9 cellular contexts compared by ENCODE assay signal in the genomic region with DNA sequence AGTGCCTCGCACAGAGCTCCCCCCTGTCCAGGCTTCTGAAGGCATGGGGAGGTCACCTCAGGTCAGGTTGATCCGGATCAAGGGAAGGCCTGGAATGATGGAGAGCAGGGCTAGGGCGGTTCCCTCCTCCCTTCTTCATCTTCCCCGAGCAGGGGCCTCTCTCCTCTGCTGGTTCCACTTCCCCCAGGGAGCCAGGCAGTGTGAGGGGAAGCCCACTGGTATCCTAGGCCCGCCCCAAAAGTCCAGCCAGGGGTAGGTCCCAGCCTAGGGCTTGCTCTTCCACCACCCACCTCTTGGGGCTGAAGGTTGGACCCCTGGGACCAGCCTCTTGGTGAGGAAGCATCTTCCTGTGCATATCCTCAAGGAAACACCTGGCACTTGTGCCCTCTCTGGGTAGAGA. TPM values are rescaled to one million over a fixed set of nuclear protein-coding genes. Genes with fewer than 3 reads are reported as not detected.
DNase-seq lines count a peak whose midpoint lies in the region; ATAC-seq, FAIRE-seq and TF ChIP-seq lines count a peak whose summit lies in the region.
"Had no signal": no experiment of that assay in that cellular context is flagged by ENCODE, and none has a peak within 500 bp of the region (broad histone marks: within the 10 kb centered on the region; RNA-seq: fewer than 3 reads in every experiment).

No MANE protein-coding gene starts in this region.

- 0 out of 2 replicates have a peak, but pooled peaks have one; percentile 21 for TF ChIP-seq POLR2A in GM12891 (IDR thresholded peaks at IDR 0.05; ENCODE audit: low read depth, low read length)

- no peak for TF ChIP-seq CTCF in RWPE1 (conservative IDR thresholded peaks at IDR 0.05; ENCODE audit: low read depth)
- TF ChIP-seq CTCF in fibroblast of the aortic adventitia (IDR thresholded peaks at IDR 0.05; ENCODE audit: insufficient read depth, low read length): no peak

- FAIRE-seq in GM12891 (lab: Jason Lieb, UNC): peak; percentile 40

- H3K27ac ChIP-seq in RWPE1: peak overlapping the region; percentile 100
- H3K27ac ChIP-seq: epithelial cell of prostate had no signal

- DNase-seq in GM12891 (ENCODE audit: insufficient read length, low spot score): no peak
- DNase-seq in RWPE1 (ENCODE audit: low spot score): no peak
- no peak for DNase-seq in fibroblast of the aortic adventitia (ENCODE audit: low read depth)
- no peak for DNase-seq in skeletal muscle cell (ENCODE audit: low read depth)
- no peak for DNase-seq in mesenteric fat pad (ENCODE audit: low spot score)
- DNase-seq in NCI-H1048 (lab: John Stamatoyannopoulos, UW): no peak
- no peak for DNase-seq in stimulated activated CD4-positive, alpha-beta T cell treated with anti-CD3 and anti-CD28 coated beads, Interleukin-4, amount 100 ng/mL, for 4 hours

- ATAC-seq in GM19035 (IDR thresholded peaks at IDR 0.05; ENCODE audit: unreplicated experiment): no peak

- CTCF ChIA-PET in RWPE1 (lab: Yijun Ruan, JAX): interaction anchor here (1.2 kb wide), 1 partner anchor 153 kb away, joined by 3 read pairs; no protein-coding TSS in a partner anchor

- H3K4me3 ChIP-seq in fibroblast of the aortic adventitia (ENCODE audit: low read depth, low read length) (peak overlapping the region; percentile 84), skeletal muscle cell (ENCODE audit: low read depth, low read length) (peak overlapping the region; percentile 81)

- POLR2A ChIA-PET in RWPE1 (lab: Yijun Ruan, JAX; ENCODE audit: low non-redundant PET): no interaction called here

TF ChIP-seq in GM12891, 5 proteins besides CTCF, POLR2A, EP300 and RAD21:
- TF ChIP-seq POLR2AphosphoS5 (IDR thresholded peaks at IDR 0.05; ENCODE audit: low read depth, low read length): no peak
- TF ChIP-seq TAF1 (IDR thresholded peaks at IDR 0.05; ENCODE audit: low read depth, low read length): no peak
- peak; percentile 72 for TF ChIP-seq SPI1 (IDR thresholded peaks at IDR 0.05; ENCODE audit: low read depth, low read length)
- TF ChIP-seq POU2F2 (IDR thresholded peaks at IDR 0.05; ENCODE audit: low read depth, low read length): no peak
- TF ChIP-seq PAX5 (IDR thresholded peaks at IDR 0.05; ENCODE audit: insufficient read depth, low read length, severe bottlenecking): no peak
TF ChIP-seq in GM12891: peak in this region for 1.

RNA-seq across cellular contexts. Expression of a gene that starts 16.4 kb away (rescaled TPM):
- polyA plus RNA-seq in GM12891 (2012; ENCODE audit: low read depth, missing spikeins): 0.40 TPM
- total RNA-seq in fibroblast of the aortic adventitia (ENCODE audit: low replicate concordance) (0.90 and 1.1 TPM in 2 replicates), mesenteric fat pad (not detected)

RNA-seq across cellular contexts. Expression of a gene that starts 16.5 kb away (rescaled TPM):
- 18.5 TPM for polyA plus RNA-seq in GM12891 (2012; ENCODE audit: low read depth, missing spikeins)
- total RNA-seq in fibroblast of the aortic adventitia (ENCODE audit: low replicate concordance): 35.3 and 36.1 TPM in 2 replicates
- 57.9 TPM for total RNA-seq in mesenteric fat pad

RNA-seq across cellular contexts. Expression of a gene that starts 16.9 kb away (rescaled TPM):
- polyA plus RNA-seq in GM12891 (2012; ENCODE audit: low read depth, missing spikeins): 25.0 TPM
- total RNA-seq in fibroblast of the aortic adventitia (ENCODE audit: low replicate concordance) (23.0 and 28.2 TPM in 2 replicates), mesenteric fat pad (5.2 TPM)

RNA-seq across cellular contexts. Expression of a gene that starts 27.6 kb away (rescaled TPM):
- polyA plus RNA-seq in GM12891 (2012; ENCODE audit: low read depth, missing spikeins): 0.28 TPM
- total RNA-seq in fibroblast of the aortic adventitia (ENCODE audit: low replicate concordance): not detected in 2 replicates
- total RNA-seq in mesenteric fat pad: not detected

RNA-seq across cellular contexts. Expression of a gene that starts 30.6 kb away (rescaled TPM):
- 18.2 TPM for polyA plus RNA-seq in GM12891 (2012; ENCODE audit: low read depth, missing spikeins)
- 18.2 and 30.4 TPM in 2 replicates for total RNA-seq in fibroblast of the aortic adventitia (ENCODE audit: low replicate concordance)
- total RNA-seq in mesenteric fat pad: 55.5 TPM
